ENCODE assay signal across 17 cellular contexts in genomic region chr14:99213101-99213500, GRCh38. TPM values are rescaled to one million over a fixed set of nuclear protein-coding genes. Genes with fewer than 3 reads are reported as not detected.
DNase-seq lines count a peak whose midpoint lies in the region; ATAC-seq and TF ChIP-seq lines count a peak whose summit lies in the region.
"Had no signal": no experiment of that assay in that cellular context is flagged by ENCODE, and none has a peak within 500 bp of the region (broad histone marks: within the 10 kb centered on the region; RNA-seq: fewer than 3 reads in every experiment).

No MANE protein-coding gene starts in this region.

- H3K4me1 Mint-ChIP-seq in activated CD4-positive, alpha-beta memory T cell treated with anti-CD3 and anti-CD28 coated beads, Interleukin-2, amount 10 ng/mL, durations not matched to agents 7 days and 5 days = peaks cover 96% of the 10 kb centered on the region
- peaks cover 28% of the 10 kb centered on the region for H3K4me1 Mint-ChIP-seq in chondrocyte (ENCODE audit: low read depth)
- peaks cover 99% of the 10 kb centered on the region for H3K4me1 Mint-ChIP-seq in stimulated activated naive CD8-positive, alpha-beta T cell treated with anti-CD3 and anti-CD28 coated beads, Interleukin-15, Interleukin-2, amounts not matched to agents 100 ng/mL and 50 ng/mL, for 24 hours (ENCODE audit: low read depth)

- no peak for ATAC-seq in GM18498 (IDR thresholded peaks at IDR 0.05; ENCODE audit: unreplicated experiment)
- no peak for ATAC-seq in GM21423 (IDR thresholded peaks at IDR 0.05; ENCODE audit: unreplicated experiment)

- POLR2A ChIA-PET in activated CD4-positive, alpha-beta memory T cell treated with anti-CD3 and anti-CD28 coated beads, Interleukin-2, amount 10 ng/mL, durations not matched to agents 7 days and 5 days (lab: Charles Lee) = interaction anchor here (1.0 to 31.5 kb wide), 4 partner anchors 8 to 49 kb away, joined by 3 to 573 read pairs (median 18); no protein-coding TSS in a partner anchor

- peaks cover 51% of the 10 kb centered on the region for H3K36me3 Mint-ChIP-seq in activated CD4-positive, alpha-beta memory T cell treated with anti-CD3 and anti-CD28 coated beads, Interleukin-2, amount 10 ng/mL, durations not matched to agents 7 days and 5 days (ENCODE audit: low read depth)
- no peaks in the 10 kb centered on the region for H3K36me3 Mint-ChIP-seq in chondrocyte (ENCODE audit: low read depth)
- peaks cover 5% of the 10 kb centered on the region for H3K36me3 Mint-ChIP-seq in stimulated activated naive CD8-positive, alpha-beta T cell treated with anti-CD3 and anti-CD28 coated beads, Interleukin-15, Interleukin-2, amounts not matched to agents 100 ng/mL and 50 ng/mL, for 24 hours (ENCODE audit: low read depth)

- TF ChIP-seq CTCF in chondrocyte (IDR thresholded peaks at IDR 0.05) = no peak

- H3K27ac Mint-ChIP-seq in activated CD4-positive, alpha-beta memory T cell treated with anti-CD3 and anti-CD28 coated beads, Interleukin-2, amount 10 ng/mL, durations not matched to agents 7 days and 5 days = peak overlapping the region; percentile 64
- H3K27ac Mint-ChIP-seq in chondrocyte (ENCODE audit: unreplicated experiment) = no peak overlapping the region
- H3K27ac Mint-ChIP-seq in stimulated activated naive CD8-positive, alpha-beta T cell treated with anti-CD3 and anti-CD28 coated beads, Interleukin-15, Interleukin-2, amounts not matched to agents 100 ng/mL and 50 ng/mL, for 24 hours = peak overlapping the region; percentile 77
- H3K27ac Mint-ChIP-seq: nephron had no signal

- no peak overlapping the region for H3K27ac ChIP-seq in substantia nigra (ENCODE audit: low read depth, low read length, poor library complexity, severe bottlenecking)
- H3K27ac ChIP-seq: cardiac muscle cell, transverse colon, WERI-Rb-1 had no signal

- H3K27me3 Mint-ChIP-seq in activated CD4-positive, alpha-beta memory T cell treated with anti-CD3 and anti-CD28 coated beads, Interleukin-2, amount 10 ng/mL, durations not matched to agents 7 days and 5 days = no peaks in the 10 kb centered on the region
- peaks cover 49% of the 10 kb centered on the region for H3K27me3 Mint-ChIP-seq in chondrocyte (ENCODE audit: low read depth)
- H3K27me3 Mint-ChIP-seq in stimulated activated naive CD8-positive, alpha-beta T cell treated with anti-CD3 and anti-CD28 coated beads, Interleukin-15, Interleukin-2, amounts not matched to agents 100 ng/mL and 50 ng/mL, for 24 hours = no peaks in the 10 kb centered on the region

- H3K9me3 Mint-ChIP-seq in activated CD4-positive, alpha-beta memory T cell treated with anti-CD3 and anti-CD28 coated beads, Interleukin-2, amount 10 ng/mL, durations not matched to agents 7 days and 5 days = no peaks in the 10 kb centered on the region
- no peaks in the 10 kb centered on the region for H3K9me3 Mint-ChIP-seq in chondrocyte (ENCODE audit: low read depth)
- H3K9me3 Mint-ChIP-seq in stimulated activated naive CD8-positive, alpha-beta T cell treated with anti-CD3 and anti-CD28 coated beads, Interleukin-15, Interleukin-2, amounts not matched to agents 100 ng/mL and 50 ng/mL, for 24 hours = no peaks in the 10 kb centered on the region
- H3K9me3 Mint-ChIP-seq: nephron had no signal

- CTCF ChIA-PET in activated CD4-positive, alpha-beta memory T cell treated with anti-CD3 and anti-CD28 coated beads, Interleukin-2, amount 10 ng/mL, durations not matched to agents 7 days and 5 days (lab: Charles Lee) = interaction anchor here (0.7 to 3.1 kb wide), 5 partner anchors 9 to 59 kb away, joined by 3 to 11 read pairs (median 3); partner anchors contain the start of gene BCL11B

- peak; percentile 55 for DNase-seq in activated naive CD4-positive, alpha-beta T cell treated with Interleukin-2 at 50 U/mL for 16 hours
- no peak for DNase-seq in activated naive CD4-positive, alpha-beta T cell (lab: John Stamatoyannopoulos, UW)
- DNase-seq in activated CD4-positive, alpha-beta memory T cell treated with anti-CD3 and anti-CD28 coated beads, Interleukin-2, amount 10 ng/mL, durations not matched to agents 7 days and 5 days = no peak
- peak; percentile 79 for DNase-seq in chondrocyte (ENCODE audit: low spot score)
- no peak for DNase-seq in substantia nigra (lab: John Stamatoyannopoulos, UW)
- DNase-seq: activated gamma-delta T cell, NCI-H1694 treated with DMSO at 0.1 percent for 48 hours, NCI-H524 treated with DMSO at 0.1 percent for 48 hours, SK-N-SH, transverse colon, WERI-Rb-1 had no signal

- H3K4me3 Mint-ChIP-seq in activated CD4-positive, alpha-beta memory T cell treated with anti-CD3 and anti-CD28 coated beads, Interleukin-2, amount 10 ng/mL, durations not matched to agents 7 days and 5 days = peak overlapping the region; percentile 23
- H3K4me3 Mint-ChIP-seq in chondrocyte (ENCODE audit: unreplicated experiment) = no peak overlapping the region
- peak overlapping the region; percentile 74 for H3K4me3 Mint-ChIP-seq in stimulated activated naive CD8-positive, alpha-beta T cell treated with anti-CD3 and anti-CD28 coated beads, Interleukin-15, Interleukin-2, amounts not matched to agents 100 ng/mL and 50 ng/mL, for 24 hours
- H3K4me3 Mint-ChIP-seq: nephron had no signal

RNA-seq across cellular contexts. Expression of gene BCL11B, which starts 58.9 kb away (rescaled TPM):
- 10 to 100 TPM; 81.7 to 82.0 TPM for total RNA-seq in activated CD4-positive, alpha-beta memory T cell treated with anti-CD3 and anti-CD28 coated beads, Interleukin-2, amount 10 ng/mL, durations not matched to agents 7 days and 5 days
- total RNA-seq in chondrocyte = 0.10 to 0.23 TPM (median 0.17 TPM) in 3 replicates
- total RNA-seq: OCI-LY7 had no signal

Comparison
In these comparisons a context has a peak if more than half of its experiments do, and no peak if none do; other contexts are left out.
1. DNase-seq: peak in activated naive CD4-positive, alpha-beta T cell treated with Interleukin-2 at 50 U/mL for 16 hours (single experiment) and chondrocyte (single experiment); none in activated naive CD4-positive, alpha-beta T cell (0 of 4), activated CD4-positive, alpha-beta memory T cell treated with anti-CD3 and anti-CD28 coated beads, Interleukin-2, amount 10 ng/mL, durations not matched to agents 7 days and 5 days (single experiment) and substantia nigra (0 of 49).
2. RNA of gene BCL11B, which starts 58.9 kb away (total RNA-seq): 81.7 to 82.0 TPM in activated CD4-positive, alpha-beta memory T cell treated with anti-CD3 and anti-CD28 coated beads, Interleukin-2, amount 10 ng/mL, durations not matched to agents 7 days and 5 days; 0.10 to 0.23 TPM in chondrocyte; every median in the first group is over 10 times any median in the second.